In the genomic region with DNA sequence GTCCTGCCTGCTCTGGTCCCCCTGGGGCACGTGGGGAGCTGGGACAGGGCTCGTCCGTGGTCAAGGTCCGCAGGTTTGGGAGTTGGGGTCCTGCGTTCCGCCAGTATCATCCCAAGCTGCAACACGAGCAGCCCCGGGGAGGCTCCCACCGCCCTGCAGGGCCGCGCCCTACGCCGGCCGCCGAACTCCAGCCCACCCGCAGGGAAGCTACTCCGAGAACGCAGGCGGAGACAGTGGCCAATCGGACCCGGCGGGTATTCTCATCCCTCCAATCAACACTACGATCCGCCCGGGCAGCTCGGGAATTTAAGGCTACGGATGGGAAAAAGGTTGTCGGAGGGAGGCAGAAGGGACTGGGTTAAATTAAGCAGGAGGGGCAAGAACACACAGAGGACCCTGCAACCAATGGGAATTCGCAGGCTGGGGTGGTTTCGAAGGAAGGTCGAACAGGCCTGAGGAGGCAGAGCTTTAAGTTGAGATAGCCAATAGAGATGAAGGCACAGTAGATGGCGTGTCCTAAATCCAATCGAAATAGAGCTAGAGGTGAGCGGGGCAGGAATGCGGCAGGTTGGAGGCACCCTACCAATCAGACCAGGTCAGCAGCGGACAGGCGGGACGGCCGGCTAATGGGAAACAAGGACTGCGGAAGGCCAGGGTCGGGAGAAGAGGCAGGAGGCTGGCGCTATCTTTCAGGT, we compare ENCODE assay signal across 1 cellular context.
TF ChIP-seq lines count a peak whose summit lies in the region.

No MANE protein-coding gene starts in this region.

TF ChIP-seq in HepG2, 621 proteins besides CTCF, POLR2A, EP300 and RAD21 (continued from another document and continues in another):
- TF ChIP-seq, protein P1, sequence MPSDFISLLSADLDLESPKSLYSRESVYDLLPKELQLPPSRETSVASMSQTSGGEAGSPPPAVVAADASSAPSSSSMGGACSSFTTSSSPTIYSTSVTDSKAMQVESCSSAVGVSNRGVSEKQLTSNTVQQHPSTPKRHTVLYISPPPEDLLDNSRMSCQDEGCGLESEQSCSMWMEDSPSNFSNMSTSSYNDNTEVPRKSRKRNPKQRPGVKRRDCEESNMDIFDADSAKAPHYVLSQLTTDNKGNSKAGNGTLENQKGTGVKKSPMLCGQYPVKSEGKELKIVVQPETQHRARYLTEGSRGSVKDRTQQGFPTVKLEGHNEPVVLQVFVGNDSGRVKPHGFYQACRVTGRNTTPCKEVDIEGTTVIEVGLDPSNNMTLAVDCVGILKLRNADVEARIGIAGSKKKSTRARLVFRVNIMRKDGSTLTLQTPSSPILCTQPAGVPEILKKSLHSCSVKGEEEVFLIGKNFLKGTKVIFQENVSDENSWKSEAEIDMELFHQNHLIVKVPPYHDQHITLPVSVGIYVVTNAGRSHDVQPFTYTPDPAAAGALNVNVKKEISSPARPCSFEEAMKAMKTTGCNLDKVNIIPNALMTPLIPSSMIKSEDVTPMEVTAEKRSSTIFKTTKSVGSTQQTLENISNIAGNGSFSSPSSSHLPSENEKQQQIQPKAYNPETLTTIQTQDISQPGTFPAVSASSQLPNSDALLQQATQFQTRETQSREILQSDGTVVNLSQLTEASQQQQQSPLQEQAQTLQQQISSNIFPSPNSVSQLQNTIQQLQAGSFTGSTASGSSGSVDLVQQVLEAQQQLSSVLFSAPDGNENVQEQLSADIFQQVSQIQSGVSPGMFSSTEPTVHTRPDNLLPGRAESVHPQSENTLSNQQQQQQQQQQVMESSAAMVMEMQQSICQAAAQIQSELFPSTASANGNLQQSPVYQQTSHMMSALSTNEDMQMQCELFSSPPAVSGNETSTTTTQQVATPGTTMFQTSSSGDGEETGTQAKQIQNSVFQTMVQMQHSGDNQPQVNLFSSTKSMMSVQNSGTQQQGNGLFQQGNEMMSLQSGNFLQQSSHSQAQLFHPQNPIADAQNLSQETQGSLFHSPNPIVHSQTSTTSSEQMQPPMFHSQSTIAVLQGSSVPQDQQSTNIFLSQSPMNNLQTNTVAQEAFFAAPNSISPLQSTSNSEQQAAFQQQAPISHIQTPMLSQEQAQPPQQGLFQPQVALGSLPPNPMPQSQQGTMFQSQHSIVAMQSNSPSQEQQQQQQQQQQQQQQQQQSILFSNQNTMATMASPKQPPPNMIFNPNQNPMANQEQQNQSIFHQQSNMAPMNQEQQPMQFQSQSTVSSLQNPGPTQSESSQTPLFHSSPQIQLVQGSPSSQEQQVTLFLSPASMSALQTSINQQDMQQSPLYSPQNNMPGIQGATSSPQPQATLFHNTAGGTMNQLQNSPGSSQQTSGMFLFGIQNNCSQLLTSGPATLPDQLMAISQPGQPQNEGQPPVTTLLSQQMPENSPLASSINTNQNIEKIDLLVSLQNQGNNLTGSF (CRISPR knock-in tag; IDR thresholded peaks at IDR 0.05) = no peak
- TF ChIP-seq NR2F1 (CRISPR knock-in tag; IDR thresholded peaks at IDR 0.05) (0 out of 4 replicates have a peak, but pooled peaks of 1 of the 2 experiments have one; percentile 15), AKAP8 (CRISPR knock-in tag; IDR thresholded peaks at IDR 0.05) (no peak), STAT5B (CRISPR knock-in tag; IDR thresholded peaks at IDR 0.05) (no peak), ARID2 (CRISPR knock-in tag; IDR thresholded peaks at IDR 0.05; ENCODE audit: borderline replicate concordance) (no peak), CAMTA2 (CRISPR knock-in tag; IDR thresholded peaks at IDR 0.05; ENCODE audit: borderline replicate concordance) (no peak), NBN (conservative IDR thresholded peaks at IDR 0.05) (no peak), ZNF678 (CRISPR knock-in tag; IDR thresholded peaks at IDR 0.05) (no peak), CENPX (CRISPR knock-in tag; IDR thresholded peaks at IDR 0.05) (no peak), ONECUT2 (CRISPR knock-in tag; IDR thresholded peaks at IDR 0.05) (no peak), KLF12 (CRISPR knock-in tag; IDR thresholded peaks at IDR 0.05; ENCODE audit: borderline replicate concordance) (peak; percentile 36; the same call in 1 of the 2 replicates), NR2F6 (IDR thresholded peaks at IDR 0.05) (no peak), NR2F6 (CRISPR knock-in tag; IDR thresholded peaks at IDR 0.05) (no peak), ARNTL (CRISPR knock-in tag; IDR thresholded peaks at IDR 0.05) (no peak), TARDBP (CRISPR knock-in tag; IDR thresholded peaks at IDR 0.05) (no peak; the same call in 1 of the 2 replicates)
- TF ChIP-seq, protein P2, sequence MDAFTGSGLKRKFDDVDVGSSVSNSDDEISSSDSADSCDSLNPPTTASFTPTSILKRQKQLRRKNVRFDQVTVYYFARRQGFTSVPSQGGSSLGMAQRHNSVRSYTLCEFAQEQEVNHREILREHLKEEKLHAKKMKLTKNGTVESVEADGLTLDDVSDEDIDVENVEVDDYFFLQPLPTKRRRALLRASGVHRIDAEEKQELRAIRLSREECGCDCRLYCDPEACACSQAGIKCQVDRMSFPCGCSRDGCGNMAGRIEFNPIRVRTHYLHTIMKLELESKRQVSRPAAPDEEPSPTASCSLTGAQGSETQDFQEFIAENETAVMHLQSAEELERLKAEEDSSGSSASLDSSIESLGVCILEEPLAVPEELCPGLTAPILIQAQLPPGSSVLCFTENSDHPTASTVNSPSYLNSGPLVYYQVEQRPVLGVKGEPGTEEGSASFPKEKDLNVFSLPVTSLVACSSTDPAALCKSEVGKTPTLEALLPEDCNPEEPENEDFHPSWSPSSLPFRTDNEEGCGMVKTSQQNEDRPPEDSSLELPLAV (CRISPR knock-in tag; conservative IDR thresholded peaks at IDR 0.05; ENCODE audit: low read depth) = no peak
- TF ChIP-seq, protein P3, sequence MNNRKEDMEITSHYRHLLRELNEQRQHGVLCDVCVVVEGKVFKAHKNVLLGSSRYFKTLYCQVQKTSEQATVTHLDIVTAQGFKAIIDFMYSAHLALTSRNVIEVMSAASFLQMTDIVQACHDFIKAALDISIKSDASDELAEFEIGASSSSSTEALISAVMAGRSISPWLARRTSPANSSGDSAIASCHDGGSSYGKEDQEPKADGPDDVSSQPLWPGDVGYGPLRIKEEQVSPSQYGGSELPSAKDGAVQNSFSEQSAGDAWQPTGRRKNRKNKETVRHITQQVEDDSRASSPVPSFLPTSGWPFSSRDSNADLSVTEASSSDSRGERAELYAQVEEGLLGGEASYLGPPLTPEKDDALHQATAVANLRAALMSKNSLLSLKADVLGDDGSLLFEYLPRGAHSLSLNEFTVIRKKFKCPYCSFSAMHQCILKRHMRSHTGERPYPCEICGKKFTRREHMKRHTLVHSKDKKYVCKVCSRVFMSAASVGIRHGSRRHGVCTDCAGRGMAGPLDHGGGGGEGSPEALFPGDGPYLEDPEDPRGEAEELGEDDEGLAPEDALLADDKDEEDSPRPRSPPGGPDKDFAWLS (CRISPR knock-in tag; IDR thresholded peaks at IDR 0.05; ENCODE audit: borderline replicate concordance) = no peak
- TF ChIP-seq, protein P4, sequence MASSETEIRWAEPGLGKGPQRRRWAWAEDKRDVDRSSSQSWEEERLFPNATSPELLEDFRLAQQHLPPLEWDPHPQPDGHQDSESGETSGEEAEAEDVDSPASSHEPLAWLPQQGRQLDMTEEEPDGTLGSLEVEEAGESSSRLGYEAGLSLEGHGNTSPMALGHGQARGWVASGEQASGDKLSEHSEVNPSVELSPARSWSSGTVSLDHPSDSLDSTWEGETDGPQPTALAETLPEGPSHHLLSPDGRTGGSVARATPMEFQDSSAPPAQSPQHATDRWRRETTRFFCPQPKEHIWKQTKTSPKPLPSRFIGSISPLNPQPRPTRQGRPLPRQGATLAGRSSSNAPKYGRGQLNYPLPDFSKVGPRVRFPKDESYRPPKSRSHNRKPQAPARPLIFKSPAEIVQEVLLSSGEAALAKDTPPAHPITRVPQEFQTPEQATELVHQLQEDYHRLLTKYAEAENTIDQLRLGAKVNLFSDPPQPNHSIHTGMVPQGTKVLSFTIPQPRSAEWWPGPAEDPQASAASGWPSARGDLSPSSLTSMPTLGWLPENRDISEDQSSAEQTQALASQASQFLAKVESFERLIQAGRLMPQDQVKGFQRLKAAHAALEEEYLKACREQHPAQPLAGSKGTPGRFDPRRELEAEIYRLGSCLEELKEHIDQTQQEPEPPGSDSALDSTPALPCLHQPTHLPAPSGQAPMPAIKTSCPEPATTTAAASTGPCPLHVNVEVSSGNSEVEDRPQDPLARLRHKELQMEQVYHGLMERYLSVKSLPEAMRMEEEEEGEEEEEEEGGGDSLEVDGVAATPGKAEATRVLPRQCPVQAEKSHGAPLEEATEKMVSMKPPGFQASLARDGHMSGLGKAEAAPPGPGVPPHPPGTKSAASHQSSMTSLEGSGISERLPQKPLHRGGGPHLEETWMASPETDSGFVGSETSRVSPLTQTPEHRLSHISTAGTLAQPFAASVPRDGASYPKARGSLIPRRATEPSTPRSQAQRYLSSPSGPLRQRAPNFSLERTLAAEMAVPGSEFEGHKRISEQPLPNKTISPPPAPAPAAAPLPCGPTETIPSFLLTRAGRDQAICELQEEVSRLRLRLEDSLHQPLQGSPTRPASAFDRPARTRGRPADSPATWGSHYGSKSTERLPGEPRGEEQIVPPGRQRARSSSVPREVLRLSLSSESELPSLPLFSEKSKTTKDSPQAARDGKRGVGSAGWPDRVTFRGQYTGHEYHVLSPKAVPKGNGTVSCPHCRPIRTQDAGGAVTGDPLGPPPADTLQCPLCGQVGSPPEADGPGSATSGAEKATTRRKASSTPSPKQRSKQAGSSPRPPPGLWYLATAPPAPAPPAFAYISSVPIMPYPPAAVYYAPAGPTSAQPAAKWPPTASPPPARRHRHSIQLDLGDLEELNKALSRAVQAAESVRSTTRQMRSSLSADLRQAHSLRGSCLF (CRISPR knock-in tag; IDR thresholded peaks at IDR 0.05; ENCODE audit: borderline replicate concordance) = no peak
- TF ChIP-seq, protein P5, sequence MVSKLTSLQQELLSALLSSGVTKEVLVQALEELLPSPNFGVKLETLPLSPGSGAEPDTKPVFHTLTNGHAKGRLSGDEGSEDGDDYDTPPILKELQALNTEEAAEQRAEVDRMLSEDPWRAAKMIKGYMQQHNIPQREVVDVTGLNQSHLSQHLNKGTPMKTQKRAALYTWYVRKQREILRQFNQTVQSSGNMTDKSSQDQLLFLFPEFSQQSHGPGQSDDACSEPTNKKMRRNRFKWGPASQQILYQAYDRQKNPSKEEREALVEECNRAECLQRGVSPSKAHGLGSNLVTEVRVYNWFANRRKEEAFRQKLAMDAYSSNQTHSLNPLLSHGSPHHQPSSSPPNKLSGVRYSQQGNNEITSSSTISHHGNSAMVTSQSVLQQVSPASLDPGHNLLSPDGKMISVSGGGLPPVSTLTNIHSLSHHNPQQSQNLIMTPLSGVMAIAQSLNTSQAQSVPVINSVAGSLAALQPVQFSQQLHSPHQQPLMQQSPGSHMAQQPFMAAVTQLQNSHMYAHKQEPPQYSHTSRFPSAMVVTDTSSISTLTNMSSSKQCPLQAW (CRISPR knock-in tag; IDR thresholded peaks at IDR 0.05) = 0 out of 2 replicates have a peak, but pooled peaks have one; percentile 31
- TF ChIP-seq, protein P6, sequence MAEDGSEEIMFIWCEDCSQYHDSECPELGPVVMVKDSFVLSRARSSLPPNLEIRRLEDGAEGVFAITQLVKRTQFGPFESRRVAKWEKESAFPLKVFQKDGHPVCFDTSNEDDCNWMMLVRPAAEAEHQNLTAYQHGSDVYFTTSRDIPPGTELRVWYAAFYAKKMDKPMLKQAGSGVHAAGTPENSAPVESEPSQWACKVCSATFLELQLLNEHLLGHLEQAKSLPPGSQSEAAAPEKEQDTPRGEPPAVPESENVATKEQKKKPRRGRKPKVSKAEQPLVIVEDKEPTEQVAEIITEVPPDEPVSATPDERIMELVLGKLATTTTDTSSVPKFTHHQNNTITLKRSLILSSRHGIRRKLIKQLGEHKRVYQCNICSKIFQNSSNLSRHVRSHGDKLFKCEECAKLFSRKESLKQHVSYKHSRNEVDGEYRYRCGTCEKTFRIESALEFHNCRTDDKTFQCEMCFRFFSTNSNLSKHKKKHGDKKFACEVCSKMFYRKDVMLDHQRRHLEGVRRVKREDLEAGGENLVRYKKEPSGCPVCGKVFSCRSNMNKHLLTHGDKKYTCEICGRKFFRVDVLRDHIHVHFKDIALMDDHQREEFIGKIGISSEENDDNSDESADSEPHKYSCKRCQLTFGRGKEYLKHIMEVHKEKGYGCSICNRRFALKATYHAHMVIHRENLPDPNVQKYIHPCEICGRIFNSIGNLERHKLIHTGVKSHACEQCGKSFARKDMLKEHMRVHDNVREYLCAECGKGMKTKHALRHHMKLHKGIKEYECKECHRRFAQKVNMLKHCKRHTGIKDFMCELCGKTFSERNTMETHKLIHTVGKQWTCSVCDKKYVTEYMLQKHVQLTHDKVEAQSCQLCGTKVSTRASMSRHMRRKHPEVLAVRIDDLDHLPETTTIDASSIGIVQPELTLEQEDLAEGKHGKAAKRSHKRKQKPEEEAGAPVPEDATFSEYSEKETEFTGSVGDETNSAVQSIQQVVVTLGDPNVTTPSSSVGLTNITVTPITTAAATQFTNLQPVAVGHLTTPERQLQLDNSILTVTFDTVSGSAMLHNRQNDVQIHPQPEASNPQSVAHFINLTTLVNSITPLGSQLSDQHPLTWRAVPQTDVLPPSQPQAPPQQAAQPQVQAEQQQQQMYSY (CRISPR knock-in tag; IDR thresholded peaks at IDR 0.05) = no peak; the same call in 1 of the 2 replicates
- TF ChIP-seq, protein P7, sequence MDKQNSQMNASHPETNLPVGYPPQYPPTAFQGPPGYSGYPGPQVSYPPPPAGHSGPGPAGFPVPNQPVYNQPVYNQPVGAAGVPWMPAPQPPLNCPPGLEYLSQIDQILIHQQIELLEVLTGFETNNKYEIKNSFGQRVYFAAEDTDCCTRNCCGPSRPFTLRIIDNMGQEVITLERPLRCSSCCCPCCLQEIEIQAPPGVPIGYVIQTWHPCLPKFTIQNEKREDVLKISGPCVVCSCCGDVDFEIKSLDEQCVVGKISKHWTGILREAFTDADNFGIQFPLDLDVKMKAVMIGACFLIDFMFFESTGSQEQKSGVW (CRISPR knock-in tag; IDR thresholded peaks at IDR 0.05; ENCODE audit: borderline replicate concordance) = no peak
- TF ChIP-seq, protein P8, sequence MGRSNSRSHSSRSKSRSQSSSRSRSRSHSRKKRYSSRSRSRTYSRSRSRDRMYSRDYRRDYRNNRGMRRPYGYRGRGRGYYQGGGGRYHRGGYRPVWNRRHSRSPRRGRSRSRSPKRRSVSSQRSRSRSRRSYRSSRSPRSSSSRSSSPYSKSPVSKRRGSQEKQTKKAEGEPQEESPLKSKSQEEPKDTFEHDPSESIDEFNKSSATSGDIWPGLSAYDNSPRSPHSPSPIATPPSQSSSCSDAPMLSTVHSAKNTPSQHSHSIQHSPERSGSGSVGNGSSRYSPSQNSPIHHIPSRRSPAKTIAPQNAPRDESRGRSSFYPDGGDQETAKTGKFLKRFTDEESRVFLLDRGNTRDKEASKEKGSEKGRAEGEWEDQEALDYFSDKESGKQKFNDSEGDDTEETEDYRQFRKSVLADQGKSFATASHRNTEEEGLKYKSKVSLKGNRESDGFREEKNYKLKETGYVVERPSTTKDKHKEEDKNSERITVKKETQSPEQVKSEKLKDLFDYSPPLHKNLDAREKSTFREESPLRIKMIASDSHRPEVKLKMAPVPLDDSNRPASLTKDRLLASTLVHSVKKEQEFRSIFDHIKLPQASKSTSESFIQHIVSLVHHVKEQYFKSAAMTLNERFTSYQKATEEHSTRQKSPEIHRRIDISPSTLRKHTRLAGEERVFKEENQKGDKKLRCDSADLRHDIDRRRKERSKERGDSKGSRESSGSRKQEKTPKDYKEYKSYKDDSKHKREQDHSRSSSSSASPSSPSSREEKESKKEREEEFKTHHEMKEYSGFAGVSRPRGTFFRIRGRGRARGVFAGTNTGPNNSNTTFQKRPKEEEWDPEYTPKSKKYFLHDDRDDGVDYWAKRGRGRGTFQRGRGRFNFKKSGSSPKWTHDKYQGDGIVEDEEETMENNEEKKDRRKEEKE (IDR thresholded peaks at IDR 0.05) = no peak
